ENCODE assay signal across 9 cellular contexts in the genomic region with DNA sequence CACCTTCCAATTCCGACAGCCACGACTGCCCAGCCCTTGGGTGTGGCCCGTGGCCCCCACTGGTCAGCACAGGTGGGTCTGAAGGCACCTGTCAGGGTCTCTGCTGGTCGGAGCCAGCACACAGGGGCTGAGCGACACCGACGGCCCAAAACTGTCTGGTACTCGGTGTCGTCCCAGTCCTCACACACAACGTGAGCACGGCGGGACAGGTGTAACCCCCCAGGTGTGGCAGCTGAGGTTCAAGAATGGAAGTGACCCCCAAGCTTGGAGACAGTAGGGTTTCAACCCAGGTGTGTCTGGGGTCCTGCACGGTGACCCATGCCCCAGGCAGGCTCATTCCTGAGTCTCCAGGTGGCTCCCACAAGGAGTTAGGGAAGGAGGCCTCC. TPM values are rescaled to one million over a fixed set of nuclear protein-coding genes. Genes with fewer than 3 reads are reported as not detected.
DNase-seq lines count a peak whose midpoint lies in the region; ATAC-seq, FAIRE-seq and TF ChIP-seq lines count a peak whose summit lies in the region.
"Had no signal": no experiment of that assay in that cellular context is flagged by ENCODE, and none has a peak within 500 bp of the region (broad histone marks: within the 10 kb centered on the region; RNA-seq: fewer than 3 reads in every experiment).

No MANE protein-coding gene starts in this region.

- H3K4me3 Mint-ChIP-seq in activated T-cell treated with anti-CD3 and anti-CD28 coated beads, Interleukin-2, amount 50 U/mL, for 72 hours: peak overlapping the region; percentile 79 to 86

- no peak overlapping the region for H3K27ac Mint-ChIP-seq in activated T-cell treated with anti-CD3 and anti-CD28 coated beads, Interleukin-2, amount 50 U/mL, for 72 hours

- TF ChIP-seq CTCF in astrocyte of the spinal cord (IDR thresholded peaks at IDR 0.05; ENCODE audit: low read depth, low read length): no peak
- TF ChIP-seq CTCF in HepG2 (CRISPR knock-in tag; IDR thresholded peaks at IDR 0.05): no peak
- no peak for TF ChIP-seq CTCF in tibial artery (IDR thresholded peaks at IDR 0.05)
- no peak for TF ChIP-seq CTCF in GM13976 (IDR thresholded peaks at IDR 0.05; ENCODE audit: borderline replicate concordance, control extremely low read depth, extremely low read depth, insufficient read depth, missing control alignments)

- no peak for DNase-seq in activated T-cell treated with anti-CD3 and anti-CD28 coated beads, Interleukin-2, amount 50 U/mL, for 72 hours
- DNase-seq in activated T-cell treated with anti-CD3 and anti-CD28 coated beads, Interleukin-2, amount 50 U/mL, for 48 hours: no peak
- DNase-seq in astrocyte of the spinal cord (ENCODE audit: low read depth, low spot score): no peak
- no peak for DNase-seq in HepG2 (ENCODE audit: low spot score)
- DNase-seq in tibial artery: no peak
- no peak for DNase-seq in GM13976 (ENCODE audit: low spot score)
- DNase-seq in posterior cingulate gyrus: no peak
- no peak for DNase-seq in NCI-H1436 treated with DMSO at 0.1 percent for 48 hours (lab: John Stamatoyannopoulos, UW)
- DNase-seq: NK-92 treated with Interleukin-12 subunit alpha and Interleukin-12 subunit beta, amount 100 ng/mL, for 24 hours had no signal

- intact Hi-C loops in HepG2 (cut with micrococcal nuclease; ENCODE audit: unreplicated experiment) (loop anchor here (5.0 kb wide), 2 partner anchors 38 to 98 kb away; no protein-coding TSS in a partner anchor), tibial artery (cut with DNase I; ENCODE audit: low total_unique reads) (loop anchor here (1.0 kb wide), 1 partner anchor 42 kb away; no protein-coding TSS in a partner anchor), posterior cingulate gyrus (cut with DNase I) (loop anchor here (2.0 to 5.0 kb wide), 4 partner anchors 45 to 361 kb away; partner anchors contain the start of genes APRT and ZNF778)

- no peak for FAIRE-seq in HepG2 (lab: Jason Lieb, UNC)

- H3K9ac ChIP-seq in HepG2 (ENCODE audit: insufficient read depth, low read depth, low read length): peak overlapping the region; percentile 54; the same call in 1 of the 2 replicates

- H3K36me3 ChIP-seq in HepG2 (replicated peaks in 1 of 2; ENCODE audit: control insufficient read depth in 1 of 2, insufficient read depth in 2 of 2, low read length in 2 of 2): peaks cover 10 to 24% of the 10 kb centered on the region in 2 experiments
- H3K36me3 ChIP-seq in tibial artery: peaks cover 11 to 37% (median 18%) of the 10 kb centered on the region in 3 donors

- H2AFZ ChIP-seq in HepG2 (ENCODE audit: low read length): no peak overlapping the region

- no peak for ATAC-seq in activated T-cell treated with anti-CD3 and anti-CD28 coated beads, Interleukin-2, amount 50 U/mL, for 72 hours (replicated peaks in 1 of 2)
- ATAC-seq in HepG2: no peak

- H3K4me1 ChIP-seq in HepG2 (ENCODE audit: insufficient read depth, low read length): peaks cover 15% of the 10 kb centered on the region
- peaks cover 0 to 33% (median 17%) of the 10 kb centered on the region in 4 donors for H3K4me1 ChIP-seq in tibial artery

- 89% methylated on average over 10 of the region's 13 CpGs for WGBS in HepG2 (ENCODE audit: low lambda C conversion rate)

- TF ChIP-seq EP300 in HepG2 (IDR thresholded peaks at IDR 0.05; ENCODE audit: low read depth in 2 of 2, low read length in 2 of 2) (no peak), HepG2 (CRISPR knock-in tag; IDR thresholded peaks at IDR 0.05; ENCODE audit: borderline replicate concordance) (no peak)

- POLR2A ChIA-PET in HepG2 (lab: Yijun Ruan, JAX): interaction anchor here (2.3 kb wide), 1 partner anchor 312 kb away, joined by 9 read pairs; no protein-coding TSS in a partner anchor

- H3K27me3 Mint-ChIP-seq in activated T-cell treated with anti-CD3 and anti-CD28 coated beads, Interleukin-2, amount 50 U/mL, for 72 hours (ENCODE audit: low read depth): no peaks in the 10 kb centered on the region

- H3K27me3 ChIP-seq in HepG2 (ENCODE audit: control insufficient read depth in 1 of 2, insufficient read depth in 2 of 2, low read length in 2 of 2) (no peaks in the 10 kb centered on the region; a peak in 1 of 5 replicates), tibial artery (no peaks in the 10 kb centered on the region)

- TF ChIP-seq RAD21 in HepG2 (CRISPR knock-in tag; IDR thresholded peaks at IDR 0.05): no peak

- TF ChIP-seq POLR2A in HepG2 (IDR thresholded peaks at IDR 0.05; ENCODE audit: insufficient read depth in 1 of 2, low read depth in 2 of 2, low read length in 2 of 2): no peak

- CTCF ChIA-PET in HepG2 (lab: Yijun Ruan, JAX; ENCODE audit: low intra/inter-chr PET ratio, low total read pairs): no interaction called here

- no peak overlapping the region for H3K27ac ChIP-seq in HepG2 (ENCODE audit: extremely low read length, insufficient read depth, low read length)
- peak overlapping the region in 1 of 2 donors; percentile 84 for H3K27ac ChIP-seq in tibial artery

- H3K4me1 Mint-ChIP-seq in activated T-cell treated with anti-CD3 and anti-CD28 coated beads, Interleukin-2, amount 50 U/mL, for 72 hours (ENCODE audit: low read depth): peaks cover 30% of the 10 kb centered on the region

- H3K4me3 ChIP-seq in astrocyte of the spinal cord (ENCODE audit: low read depth, low read length) (peak overlapping the region; percentile 62), HepG2 (replicated peaks in 1 of 3; ENCODE audit: insufficient read depth in 1 of 3, low read depth in 2 of 3, low read length in 3 of 3) (peak overlapping the region; percentile 54 to 73 (median 72); a peak in 5 of 6 replicates), tibial artery (peak overlapping the region; percentile 84 to 97)

- H4K20me1 ChIP-seq in HepG2 (ENCODE audit: insufficient read depth, low read length): peaks cover 3% of the 10 kb centered on the region; the same call in 1 of the 2 replicates

- no peaks in the 10 kb centered on the region for H3K9me3 Mint-ChIP-seq in activated T-cell treated with anti-CD3 and anti-CD28 coated beads, Interleukin-2, amount 50 U/mL, for 72 hours

- H3K9me3 ChIP-seq in HepG2 (ENCODE audit: low read length) (no peaks in the 10 kb centered on the region), tibial artery (no peaks in the 10 kb centered on the region)

- peaks cover 3 to 5% of the 10 kb centered on the region in 2 donors for H3K36me3 Mint-ChIP-seq in activated T-cell treated with anti-CD3 and anti-CD28 coated beads, Interleukin-2, amount 50 U/mL, for 72 hours (ENCODE audit: insufficient read depth in 2 of 2)

- H3K79me2 ChIP-seq in HepG2 (ENCODE audit: insufficient read depth, low read length): peaks cover 12% of the 10 kb centered on the region

- TSS peak; percentile 40 for BruUV-seq in HepG2 (replicated peaks; lab: Mats Ljungman, UMichigan)

- H3K4me2 ChIP-seq in HepG2 (ENCODE audit: low read depth, low read length): peak overlapping the region; percentile 84

- in situ Hi-C loops in astrocyte of the spinal cord (cut with HindIII; ENCODE audit: low sequenced_read_pairs) (no loop called here), HepG2 (cut with HindIII; ENCODE audit: extremely low pct_ligation_motif_present, low pct_unique_long_range_greater_than_20kb) (loop anchor here (5.0 kb wide), 2 partner anchors 43 to 98 kb away; partner anchors contain the start of gene APRT), GM13976 (cut with MboI; ENCODE audit: low sequenced_read_pairs, unreplicated experiment) (no loop called here)

RNA-seq across cellular contexts. Expression of gene GALNS, which starts 1.0 kb away (rescaled TPM):
- 10 to 100 TPM; 26.1 to 31.7 TPM for total RNA-seq in activated T-cell treated with anti-CD3 and anti-CD28 coated beads, Interleukin-2, amount 50 U/mL, for 72 hours
- 2.8 and 9.2 TPM in 2 replicates for total RNA-seq in HepG2 (2016; rRNA removed; fragmentation: Illumina TruSeq; extraction: Trizol)
- 3.6 and 3.7 TPM in 2 replicates for total RNA-seq in HepG2 (2016; cell fraction: cytosol; rRNA removed; fragmentation: Illumina TruSeq; extraction: Trizol; ENCODE audit: low read depth)
- 2.6 and 11.0 TPM in 2 replicates for total RNA-seq in HepG2 (2016; cell fraction: insoluble cytoplasmic fraction; rRNA removed; fragmentation: Illumina TruSeq; extraction: Trizol)
- total RNA-seq in HepG2 (2016; cell fraction: membrane; rRNA removed; fragmentation: Illumina TruSeq; extraction: Trizol): 4.2 and 5.1 TPM in 2 replicates
- 12.2 and 14.1 TPM in 2 replicates for total RNA-seq in HepG2 (2016; cell fraction: nucleus; rRNA removed; fragmentation: Illumina TruSeq; extraction: Trizol)
- polyA plus RNA-seq in HepG2 (2011; rRNA removed): 9.5 and 9.8 TPM in 2 replicates
- 7.1 and 10.3 TPM in 2 replicates for polyA plus RNA-seq in HepG2 (2011; cell fraction: cytosol; rRNA removed)
- 30.6 and 39.2 TPM in 2 replicates for polyA plus RNA-seq in HepG2 (2011; cell fraction: nucleus; rRNA removed)
- 8.2 and 13.0 TPM in 2 replicates for polyA plus RNA-seq in HepG2 (2012)
- polyA plus RNA-seq in HepG2 (2016; cell fraction: cytosol; fragmentation: Illumina TruSeq; extraction: Trizol; ENCODE audit: low read depth): 2.4 and 2.8 TPM in 2 replicates
- 4.4 and 4.7 TPM in 2 replicates for polyA plus RNA-seq in HepG2 (2016; cell fraction: insoluble cytoplasmic fraction; fragmentation: Illumina TruSeq; extraction: Trizol; ENCODE audit: low read depth)
- polyA plus RNA-seq in HepG2 (2016; cell fraction: membrane; fragmentation: Illumina TruSeq; extraction: Trizol; ENCODE audit: low read depth): 4.1 and 4.7 TPM in 2 replicates
- 27.3 and 29.9 TPM in 2 replicates for polyA plus RNA-seq in HepG2 (2016; cell fraction: nucleus; fragmentation: Illumina TruSeq; extraction: Trizol; ENCODE audit: insufficient read depth, low read depth)
- 11.5 and 13.9 TPM in 2 replicates for polyA minus RNA-seq in HepG2 (2011; rRNA and poly(A)+ RNA removed; ENCODE audit: low replicate concordance)
- 5.2 and 6.1 TPM in 2 replicates for polyA minus RNA-seq in HepG2 (2011; cell fraction: cytosol; rRNA and poly(A)+ RNA removed)
- polyA minus RNA-seq in HepG2 (2011; cell fraction: nucleus; rRNA and poly(A)+ RNA removed): 13.4 and 18.0 TPM in 2 replicates

RNA-seq across cellular contexts. Expression of gene TRAPPC2L, which starts 1.2 kb away (rescaled TPM):
- 10 to 100 TPM; 32.0 to 35.2 TPM for total RNA-seq in activated T-cell treated with anti-CD3 and anti-CD28 coated beads, Interleukin-2, amount 50 U/mL, for 72 hours
- total RNA-seq in HepG2 (2016; rRNA removed; fragmentation: Illumina TruSeq; extraction: Trizol): 107 and 158 TPM in 2 replicates
- 39.7 and 49.5 TPM in 2 replicates for total RNA-seq in HepG2 (2016; cell fraction: cytosol; rRNA removed; fragmentation: Illumina TruSeq; extraction: Trizol; ENCODE audit: low read depth)
- total RNA-seq in HepG2 (2016; cell fraction: insoluble cytoplasmic fraction; rRNA removed; fragmentation: Illumina TruSeq; extraction: Trizol): 117 and 161 TPM in 2 replicates
- total RNA-seq in HepG2 (2016; cell fraction: membrane; rRNA removed; fragmentation: Illumina TruSeq; extraction: Trizol): 55.4 and 64.8 TPM in 2 replicates
- total RNA-seq in HepG2 (2016; cell fraction: nucleus; rRNA removed; fragmentation: Illumina TruSeq; extraction: Trizol): 54.9 and 68.3 TPM in 2 replicates
- polyA plus RNA-seq in HepG2 (2011; rRNA removed): 94.9 and 96.3 TPM in 2 replicates
- 49.7 and 65.0 TPM in 2 replicates for polyA plus RNA-seq in HepG2 (2011; cell fraction: cytosol; rRNA removed)
- polyA plus RNA-seq in HepG2 (2011; cell fraction: nucleus; rRNA removed): 60.0 and 63.3 TPM in 2 replicates
- 72.5 and 94.4 TPM in 2 replicates for polyA plus RNA-seq in HepG2 (2012)
- 51.9 and 69.2 TPM in 2 replicates for polyA plus RNA-seq in HepG2 (2016; cell fraction: cytosol; fragmentation: Illumina TruSeq; extraction: Trizol; ENCODE audit: low read depth)
- polyA plus RNA-seq in HepG2 (2016; cell fraction: insoluble cytoplasmic fraction; fragmentation: Illumina TruSeq; extraction: Trizol; ENCODE audit: low read depth): 217 and 222 TPM in 2 replicates
- polyA plus RNA-seq in HepG2 (2016; cell fraction: membrane; fragmentation: Illumina TruSeq; extraction: Trizol; ENCODE audit: low read depth): 75.4 and 76.3 TPM in 2 replicates
- 124 and 134 TPM in 2 replicates for polyA plus RNA-seq in HepG2 (2016; cell fraction: nucleus; fragmentation: Illumina TruSeq; extraction: Trizol; ENCODE audit: insufficient read depth, low read depth)
- 63.0 and 105 TPM in 2 replicates for polyA minus RNA-seq in HepG2 (2011; rRNA and poly(A)+ RNA removed; ENCODE audit: low replicate concordance)
- polyA minus RNA-seq in HepG2 (2011; cell fraction: cytosol; rRNA and poly(A)+ RNA removed): 10.9 and 13.1 TPM in 2 replicates
- polyA minus RNA-seq in HepG2 (2011; cell fraction: nucleus; rRNA and poly(A)+ RNA removed): 45.4 and 54.3 TPM in 2 replicates

RNA-seq across cellular contexts. Expression of gene PABPN1L, which starts 10.7 kb away (rescaled TPM):
- not detected for total RNA-seq in activated T-cell treated with anti-CD3 and anti-CD28 coated beads, Interleukin-2, amount 50 U/mL, for 72 hours
- total RNA-seq in HepG2 (2016; rRNA removed; fragmentation: Illumina TruSeq; extraction: Trizol): not detected in 2 replicates
- total RNA-seq in HepG2 (2016; cell fraction: cytosol; rRNA removed; fragmentation: Illumina TruSeq; extraction: Trizol; ENCODE audit: low read depth): not detected in 2 replicates
- total RNA-seq in HepG2 (2016; cell fraction: insoluble cytoplasmic fraction; rRNA removed; fragmentation: Illumina TruSeq; extraction: Trizol): not detected in 2 replicates
- not detected in 2 replicates for total RNA-seq in HepG2 (2016; cell fraction: membrane; rRNA removed; fragmentation: Illumina TruSeq; extraction: Trizol)
- not detected in 2 replicates for total RNA-seq in HepG2 (2016; cell fraction: nucleus; rRNA removed; fragmentation: Illumina TruSeq; extraction: Trizol)
- polyA plus RNA-seq in HepG2 (2011; rRNA removed): not detected in 2 replicates
- not detected in 2 replicates for polyA plus RNA-seq in HepG2 (2011; cell fraction: cytosol; rRNA removed)
- not detected in 2 replicates for polyA plus RNA-seq in HepG2 (2011; cell fraction: nucleus; rRNA removed)
- not detected in 2 replicates for polyA plus RNA-seq in HepG2 (2012)
- polyA plus RNA-seq in HepG2 (2016; cell fraction: cytosol; fragmentation: Illumina TruSeq; extraction: Trizol; ENCODE audit: low read depth): not detected in 2 replicates
- polyA plus RNA-seq in HepG2 (2016; cell fraction: insoluble cytoplasmic fraction; fragmentation: Illumina TruSeq; extraction: Trizol; ENCODE audit: low read depth): not detected in 2 replicates
- polyA plus RNA-seq in HepG2 (2016; cell fraction: membrane; fragmentation: Illumina TruSeq; extraction: Trizol; ENCODE audit: low read depth): not detected in 2 replicates
- not detected in 2 replicates for polyA plus RNA-seq in HepG2 (2016; cell fraction: nucleus; fragmentation: Illumina TruSeq; extraction: Trizol; ENCODE audit: insufficient read depth, low read depth)
- polyA minus RNA-seq in HepG2 (2011; rRNA and poly(A)+ RNA removed; ENCODE audit: low replicate concordance): not detected in 2 replicates
- polyA minus RNA-seq in HepG2 (2011; cell fraction: cytosol; rRNA and poly(A)+ RNA removed): not detected in 2 replicates
- polyA minus RNA-seq in HepG2 (2011; cell fraction: nucleus; rRNA and poly(A)+ RNA removed): not detected in 2 replicates

RNA-seq across cellular contexts. Expression of gene APRT, which starts 44.0 kb away (rescaled TPM):
- total RNA-seq in activated T-cell treated with anti-CD3 and anti-CD28 coated beads, Interleukin-2, amount 50 U/mL, for 72 hours: 100 to 1,000 TPM; 116 to 139 TPM
- total RNA-seq in HepG2 (2016; rRNA removed; fragmentation: Illumina TruSeq; extraction: Trizol): 242 and 274 TPM in 2 replicates
- total RNA-seq in HepG2 (2016; cell fraction: cytosol; rRNA removed; fragmentation: Illumina TruSeq; extraction: Trizol; ENCODE audit: low read depth): 163 and 167 TPM in 2 replicates
- 238 and 275 TPM in 2 replicates for total RNA-seq in HepG2 (2016; cell fraction: insoluble cytoplasmic fraction; rRNA removed; fragmentation: Illumina TruSeq; extraction: Trizol)
- 188 and 208 TPM in 2 replicates for total RNA-seq in HepG2 (2016; cell fraction: membrane; rRNA removed; fragmentation: Illumina TruSeq; extraction: Trizol)
- total RNA-seq in HepG2 (2016; cell fraction: nucleus; rRNA removed; fragmentation: Illumina TruSeq; extraction: Trizol): 99.7 and 110 TPM in 2 replicates
- 155 and 210 TPM in 2 replicates for polyA plus RNA-seq in HepG2 (2011; rRNA removed)
- polyA plus RNA-seq in HepG2 (2011; cell fraction: cytosol; rRNA removed): 94.2 and 153 TPM in 2 replicates
- 101 and 126 TPM in 2 replicates for polyA plus RNA-seq in HepG2 (2011; cell fraction: nucleus; rRNA removed)
- 136 and 175 TPM in 2 replicates for polyA plus RNA-seq in HepG2 (2012)
- polyA plus RNA-seq in HepG2 (2016; cell fraction: cytosol; fragmentation: Illumina TruSeq; extraction: Trizol; ENCODE audit: low read depth): 172 and 184 TPM in 2 replicates
- 339 and 349 TPM in 2 replicates for polyA plus RNA-seq in HepG2 (2016; cell fraction: insoluble cytoplasmic fraction; fragmentation: Illumina TruSeq; extraction: Trizol; ENCODE audit: low read depth)
- 196 and 203 TPM in 2 replicates for polyA plus RNA-seq in HepG2 (2016; cell fraction: membrane; fragmentation: Illumina TruSeq; extraction: Trizol; ENCODE audit: low read depth)
- polyA plus RNA-seq in HepG2 (2016; cell fraction: nucleus; fragmentation: Illumina TruSeq; extraction: Trizol; ENCODE audit: insufficient read depth, low read depth): 192 and 201 TPM in 2 replicates
- polyA minus RNA-seq in HepG2 (2011; rRNA and poly(A)+ RNA removed; ENCODE audit: low replicate concordance): 83.2 and 86.7 TPM in 2 replicates
- 75.3 and 84.8 TPM in 2 replicates for polyA minus RNA-seq in HepG2 (2011; cell fraction: cytosol; rRNA and poly(A)+ RNA removed)
- polyA minus RNA-seq in HepG2 (2011; cell fraction: nucleus; rRNA and poly(A)+ RNA removed): 35.7 and 49.8 TPM in 2 replicates

RNA-seq across cellular contexts. Expression of gene CDT1, which starts 52.1 kb away (rescaled TPM):
- total RNA-seq in activated T-cell treated with anti-CD3 and anti-CD28 coated beads, Interleukin-2, amount 50 U/mL, for 72 hours: 100 to 1,000 TPM; 167 to 172 TPM
- total RNA-seq in HepG2 (2016; rRNA removed; fragmentation: Illumina TruSeq; extraction: Trizol): 16.5 and 23.1 TPM in 2 replicates
- total RNA-seq in HepG2 (2016; cell fraction: cytosol; rRNA removed; fragmentation: Illumina TruSeq; extraction: Trizol; ENCODE audit: low read depth): 14.3 and 18.2 TPM in 2 replicates
- 15.0 and 21.7 TPM in 2 replicates for total RNA-seq in HepG2 (2016; cell fraction: insoluble cytoplasmic fraction; rRNA removed; fragmentation: Illumina TruSeq; extraction: Trizol)
- 30.9 and 31.0 TPM in 2 replicates for total RNA-seq in HepG2 (2016; cell fraction: membrane; rRNA removed; fragmentation: Illumina TruSeq; extraction: Trizol)
- 12.6 and 18.8 TPM in 2 replicates for total RNA-seq in HepG2 (2016; cell fraction: nucleus; rRNA removed; fragmentation: Illumina TruSeq; extraction: Trizol)
- polyA plus RNA-seq in HepG2 (2011; rRNA removed): 17.9 and 23.8 TPM in 2 replicates
- polyA plus RNA-seq in HepG2 (2011; cell fraction: cytosol; rRNA removed): 15.0 and 37.3 TPM in 2 replicates
- polyA plus RNA-seq in HepG2 (2011; cell fraction: nucleus; rRNA removed): 29.6 and 46.8 TPM in 2 replicates
- 13.5 and 17.6 TPM in 2 replicates for polyA plus RNA-seq in HepG2 (2012)
- polyA plus RNA-seq in HepG2 (2016; cell fraction: cytosol; fragmentation: Illumina TruSeq; extraction: Trizol; ENCODE audit: low read depth): 18.5 and 24.2 TPM in 2 replicates
- polyA plus RNA-seq in HepG2 (2016; cell fraction: insoluble cytoplasmic fraction; fragmentation: Illumina TruSeq; extraction: Trizol; ENCODE audit: low read depth): 22.4 and 29.0 TPM in 2 replicates
- polyA plus RNA-seq in HepG2 (2016; cell fraction: membrane; fragmentation: Illumina TruSeq; extraction: Trizol; ENCODE audit: low read depth): 25.4 and 37.1 TPM in 2 replicates
- 34.6 and 39.8 TPM in 2 replicates for polyA plus RNA-seq in HepG2 (2016; cell fraction: nucleus; fragmentation: Illumina TruSeq; extraction: Trizol; ENCODE audit: insufficient read depth, low read depth)
- 25.0 and 71.0 TPM in 2 replicates for polyA minus RNA-seq in HepG2 (2011; rRNA and poly(A)+ RNA removed; ENCODE audit: low replicate concordance)
- 28.6 and 52.8 TPM in 2 replicates for polyA minus RNA-seq in HepG2 (2011; cell fraction: cytosol; rRNA and poly(A)+ RNA removed)
- 6.7 and 8.8 TPM in 2 replicates for polyA minus RNA-seq in HepG2 (2011; cell fraction: nucleus; rRNA and poly(A)+ RNA removed)
